In genomic region chr15:90202929-90203328, GRCh38 we compare ENCODE assay signal across 12 cellular contexts. TPM values are rescaled to one million over a fixed set of nuclear protein-coding genes. Genes with fewer than 3 reads are reported as not detected.
DNase-seq lines count a peak whose midpoint lies in the region; ATAC-seq and TF ChIP-seq lines count a peak whose summit lies in the region.
"Had no signal": no experiment of that assay in that cellular context is flagged by ENCODE, and none has a peak within 500 bp of the region (broad histone marks: within the 10 kb centered on the region; RNA-seq: fewer than 3 reads in every experiment).

No MANE protein-coding gene starts in this region.

- H3K9me3 ChIP-seq in BLaER1, result no peaks in the 10 kb centered on the region
- no peaks in the 10 kb centered on the region for H3K9me3 ChIP-seq in Karpas-422 (ENCODE audit: low read length)
- H3K9me3 ChIP-seq: transverse colon had no signal

- H3K27me3 ChIP-seq in BLaER1 (no peaks in the 10 kb centered on the region), Karpas-422 (ENCODE audit: low read length) (no peaks in the 10 kb centered on the region)
- H3K27me3 ChIP-seq: transverse colon had no signal

- H3K36me3 ChIP-seq in BLaER1 (peaks cover 33% of the 10 kb centered on the region), Karpas-422 (ENCODE audit: insufficient read depth, low read length) (no peaks in the 10 kb centered on the region)
- H3K36me3 ChIP-seq: transverse colon had no signal

- DNase-seq in Karpas-422 (no peak), amygdala (lab: John Stamatoyannopoulos, UW) (no peak), T1000 (lab: John Stamatoyannopoulos, UW) (no peak)
- no peak for DNase-seq in activated effector memory CD4-positive, alpha-beta T cell treated with anti-CD3 and anti-CD28 coated beads, Interleukin-2, amount 50 U/mL, for 16 hours
- DNase-seq: DMS153, transverse colon had no signal

- H3K9me2 ChIP-seq in Karpas-422 (replicated peaks; ENCODE audit: insufficient read depth, low read length), result no peaks in the 10 kb centered on the region

- H3K36me3 Mint-ChIP-seq in nephron (ENCODE audit: low read depth), result no peaks in the 10 kb centered on the region

- no peak overlapping the region for H2AFZ ChIP-seq in Karpas-422 (ENCODE audit: low read length)

- H3K4me1 Mint-ChIP-seq in nephron, result peaks cover 18% of the 10 kb centered on the region

- TF ChIP-seq CTCF in nephron (IDR thresholded peaks at IDR 0.05; ENCODE audit: unreplicated experiment in 3 of 3), result no peak

- no peaks in the 10 kb centered on the region for H3K9me3 Mint-ChIP-seq in nephron

- no peak overlapping the region for H3K27ac ChIP-seq in BLaER1
- H3K27ac ChIP-seq in Karpas-422 (ENCODE audit: low read length), result peak overlapping the region; percentile 14; the same call in 1 of the 2 replicates
- H3K27ac ChIP-seq in cingulate gyrus (ENCODE audit: low read depth, low read length), result peak overlapping the region; percentile 11
- H3K27ac ChIP-seq: HL-60, SK-N-MC had no signal

- peaks cover 44% of the 10 kb centered on the region for H4K20me1 ChIP-seq in BLaER1
- no peaks in the 10 kb centered on the region; the same call in 1 of the 2 replicates for H4K20me1 ChIP-seq in Karpas-422 (ENCODE audit: insufficient read depth, low read depth, low read length)

- H3K4me1 ChIP-seq in BLaER1 (peaks cover 59% of the 10 kb centered on the region), Karpas-422 (ENCODE audit: low read length) (peaks cover 65% of the 10 kb centered on the region)

- peak overlapping the region; percentile 84; the same call in 1 of the 2 replicates for H3K9ac ChIP-seq in BLaER1
- H3K9ac ChIP-seq in Karpas-422 (ENCODE audit: low read length), result peak overlapping the region; percentile 89

- peak overlapping the region in 1 of 3 experiments; percentile 64 for H3K27ac Mint-ChIP-seq in nephron

- peaks cover 64% of the 10 kb centered on the region for H3K79me2 ChIP-seq in Karpas-422 (ENCODE audit: low read length)

- H3K27me3 Mint-ChIP-seq in nephron (ENCODE audit: low read depth), result no peaks in the 10 kb centered on the region

- peak overlapping the region; percentile 99 for H3K4me2 ChIP-seq in BLaER1
- H3K4me2 ChIP-seq in Karpas-422 (ENCODE audit: low read depth, low read length, poor library complexity, severe bottlenecking), result peak overlapping the region; percentile 74

- H3K4me3 Mint-ChIP-seq in nephron, result peak overlapping the region; percentile 91 to 94 (median 93)

- H3K4me3 ChIP-seq in BLaER1 (peak overlapping the region; percentile 86; the same call in 1 of the 2 replicates), Karpas-422 (ENCODE audit: low read length) (peak overlapping the region; percentile 90; the same call in 1 of the 2 replicates)

- no peak for ATAC-seq in HG03045 (IDR thresholded peaks at IDR 0.05; ENCODE audit: unreplicated experiment)

RNA-seq across cellular contexts. Expression of gene SEMA4B, which starts 1.8 kb away (rescaled TPM):
- 40.4 and 65.1 TPM in 2 replicates for total RNA-seq in Karpas-422 (2014; rRNA removed; shearing (Covaris generic); ENCODE audit: low replicate concordance)

RNA-seq across cellular contexts. Expression of gene CIB1, which starts 30.8 kb away (rescaled TPM):
- 42.1 and 64.5 TPM in 2 replicates for total RNA-seq in Karpas-422 (2014; rRNA removed; shearing (Covaris generic); ENCODE audit: low replicate concordance)

RNA-seq across cellular contexts. Expression of gene GDPGP1, which starts 31.1 kb away (rescaled TPM):
- 7.8 and 11.2 TPM in 2 replicates for total RNA-seq in Karpas-422 (2014; rRNA removed; shearing (Covaris generic); ENCODE audit: low replicate concordance)

RNA-seq across cellular contexts. Expression of gene TTLL13, which starts 46.4 kb away (rescaled TPM):
- 0.40 TPM in 1 of 2 replicates, not detected in the other for total RNA-seq in Karpas-422 (2014; rRNA removed; shearing (Covaris generic); ENCODE audit: low replicate concordance)
